Comparison of ENCODE assay signal across 16 cellular contexts in the genomic region with DNA sequence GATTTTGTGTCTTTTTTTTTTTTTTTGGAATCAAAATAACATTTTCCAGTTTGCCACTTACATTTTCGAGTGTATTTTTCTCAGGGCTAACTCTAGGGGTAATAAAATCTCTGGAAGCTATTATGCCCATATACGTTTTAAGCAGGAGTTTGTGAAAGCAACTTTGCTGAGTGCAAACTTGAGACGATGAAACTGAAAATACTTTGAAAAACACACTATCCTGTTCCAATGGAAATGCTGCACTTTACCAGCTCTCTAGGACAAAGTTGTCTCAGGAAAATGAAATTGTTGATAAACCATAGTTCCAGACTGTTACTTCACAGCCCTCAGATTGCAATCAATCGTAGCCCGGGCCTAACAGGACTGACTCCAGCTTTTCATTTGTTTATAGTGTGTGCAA.
DNase-seq lines count a peak whose midpoint lies in the region; ATAC-seq, FAIRE-seq and TF ChIP-seq lines count a peak whose summit lies in the region.
"Had no signal": no experiment of that assay in that cellular context is flagged by ENCODE, and none has a peak within 500 bp of the region (broad histone marks: within the 10 kb centered on the region; RNA-seq: fewer than 3 reads in every experiment).

No MANE protein-coding gene starts in this region.

- TF ChIP-seq EP300 in HepG2 (IDR thresholded peaks at IDR 0.05; ENCODE audit: low read depth in 2 of 2, low read length in 2 of 2) (no peak), HepG2 (CRISPR knock-in tag; IDR thresholded peaks at IDR 0.05; ENCODE audit: borderline replicate concordance) (no peak)

- in situ Hi-C loops in IMR-90 (cut with MboI; ENCODE audit: low sequenced_read_pairs): no loop called here
- in situ Hi-C loops in HepG2 (cut with HindIII; ENCODE audit: extremely low pct_ligation_motif_present, low pct_unique_long_range_greater_than_20kb): no loop called here

- peak overlapping the region; percentile 90 for H3K4me2 ChIP-seq in IMR-90 (ENCODE audit: low read depth, low read length)
- no peak overlapping the region for H3K4me2 ChIP-seq in HepG2 (ENCODE audit: low read depth, low read length)

- CTCF ChIA-PET in IMR-90 (lab: Yijun Ruan, JAX): interaction anchor here (1.3 kb wide), 1 partner anchor 10 kb away, joined by 5 read pairs; no protein-coding TSS in a partner anchor
- CTCF ChIA-PET in HepG2 (lab: Yijun Ruan, JAX; ENCODE audit: low intra/inter-chr PET ratio, low total read pairs): no interaction called here

- TF ChIP-seq CTCF in IMR-90 (conservative IDR thresholded peaks at IDR 0.05; ENCODE audit: low read depth, low read length) (no peak), dorsolateral prefrontal cortex (IDR thresholded peaks at IDR 0.05 in 54 of 56, conservative IDR thresholded peaks at IDR 0.05 in 2 of 56; ENCODE audit: low read depth in 1 of 56, partially characterized antibody in 56 of 56) (peak in 1 of 56 donors; percentile 4), HepG2 (CRISPR knock-in tag; IDR thresholded peaks at IDR 0.05) (no peak)

- no peaks in the 10 kb centered on the region for H3K79me1 ChIP-seq in IMR-90 (ENCODE audit: low read depth in 1 of 2, low read length in 2 of 2)

- H3K9me3 ChIP-seq in IMR-90 (ENCODE audit: control insufficient read depth, insufficient read depth, low read length) (no peaks in the 10 kb centered on the region), muscle layer of duodenum (ENCODE audit: control insufficient read depth in 1 of 2, low read length in 2 of 2) (no peaks in the 10 kb centered on the region), HepG2 (ENCODE audit: low read length) (no peaks in the 10 kb centered on the region)
- H3K9me3 ChIP-seq: right lobe of liver had no signal

- no peaks in the 10 kb centered on the region for H3K79me2 ChIP-seq in HepG2 (ENCODE audit: insufficient read depth, low read length)

- TF ChIP-seq POLR2A in IMR-90 (IDR thresholded peaks at IDR 0.05; ENCODE audit: low read depth, low read length) (no peak), HepG2 (IDR thresholded peaks at IDR 0.05; ENCODE audit: insufficient read depth in 1 of 2, low read depth in 2 of 2, low read length in 2 of 2) (no peak)

- H3K9ac ChIP-seq in IMR-90 (ENCODE audit: low read depth, low read length) (no peak overlapping the region), HepG2 (ENCODE audit: insufficient read depth, low read depth, low read length) (no peak overlapping the region)

- WGBS in IMR-90 (ENCODE audit: extremely low coverage in 2 of 2, insufficient read length in 1 of 2), 2 experiments: no CpG with 5 or more reads among the region's 5 CpGs
- 11% methylated on average over 5 of the region's 5 CpGs for WGBS in HepG2 (ENCODE audit: low lambda C conversion rate)

- intact Hi-C loops in IMR-90 (cut with micrococcal nuclease) (no loop called here), dorsolateral prefrontal cortex (cut with DNase I) (loop anchor here (5.0 to 10.0 kb wide), 3 partner anchors 84 to 1136 kb away; partner anchors contain the start of gene LMO4 (in 1 of the 2)), HepG2 (cut with micrococcal nuclease; ENCODE audit: unreplicated experiment) (no loop called here)

- no peaks in the 10 kb centered on the region for H3K36me3 ChIP-seq in IMR-90 (ENCODE audit: control insufficient read depth, insufficient read depth, low read length)
- H3K36me3 ChIP-seq in muscle layer of duodenum (ENCODE audit: control insufficient read depth in 1 of 2, insufficient read depth in 2 of 2, low read length in 2 of 2): no peaks in the 10 kb centered on the region
- no peaks in the 10 kb centered on the region for H3K36me3 ChIP-seq in HepG2 (replicated peaks in 1 of 2; ENCODE audit: control insufficient read depth in 1 of 2, insufficient read depth in 2 of 2, low read length in 2 of 2)
- H3K36me3 ChIP-seq: right lobe of liver had no signal

- ATAC-seq in IMR-90 (ENCODE audit: low read depth): peak; percentile 29; the same call in 1 of the 2 replicates
- ATAC-seq in HG03039 (IDR thresholded peaks at IDR 0.05; ENCODE audit: unreplicated experiment): no peak
- no peak for ATAC-seq in GM19035 (IDR thresholded peaks at IDR 0.05; ENCODE audit: unreplicated experiment)
- no peak for ATAC-seq in HepG2

- H2BK20ac ChIP-seq in IMR-90 (ENCODE audit: low read depth, low read length): no peak overlapping the region

- H2AK5ac ChIP-seq in IMR-90 (ENCODE audit: low read depth, low read length): no peak overlapping the region

- H2AK9ac ChIP-seq in IMR-90 (replicated peaks; ENCODE audit: low read depth, low read length, poor library complexity): no peak overlapping the region

- H4K20me1 ChIP-seq in IMR-90 (ENCODE audit: insufficient read depth, low read length) (no peaks in the 10 kb centered on the region), HepG2 (ENCODE audit: insufficient read depth, low read length) (no peaks in the 10 kb centered on the region)

- H3K27ac ChIP-seq in IMR-90 (ENCODE audit: insufficient read depth, low read length): no peak overlapping the region
- H3K27ac ChIP-seq in dorsolateral prefrontal cortex: peak overlapping the region in 58 of 59 donors; percentile 25 to 98 (median 95)
- peak overlapping the region; percentile 64 for H3K27ac ChIP-seq in muscle layer of duodenum (ENCODE audit: low read length)
- H3K27ac ChIP-seq in substantia nigra (ENCODE audit: low read depth, low read length, poor library complexity, severe bottlenecking): peak overlapping the region; percentile 88
- H3K27ac ChIP-seq in HepG2 (ENCODE audit: extremely low read length, insufficient read depth, low read length): no peak overlapping the region

- H3K9me1 ChIP-seq in IMR-90 (ENCODE audit: insufficient read depth, low read length): no peaks in the 10 kb centered on the region

- no peak overlapping the region for H3K14ac ChIP-seq in IMR-90 (replicated peaks; ENCODE audit: low read depth, low read length)

- no peak for FAIRE-seq in HepG2 (lab: Jason Lieb, UNC)
- FAIRE-seq: endometrium, kidney had no signal

- H3K23ac ChIP-seq in IMR-90 (ENCODE audit: low read depth, low read length): no peak overlapping the region

- no peak overlapping the region for H2BK5ac ChIP-seq in IMR-90 (ENCODE audit: low read depth, low read length, poor library complexity, severe bottlenecking)

- H4K91ac ChIP-seq in IMR-90 (ENCODE audit: insufficient read depth, low read depth, low read length): no peak overlapping the region

- POLR2A ChIA-PET in IMR-90 (lab: Charles Lee; ENCODE audit: unreplicated experiment): no interaction called here
- POLR2A ChIA-PET in HepG2 (lab: Yijun Ruan, JAX): no interaction called here

- H3K27me3 ChIP-seq in IMR-90 (ENCODE audit: control insufficient read depth, insufficient read depth, low read length): no peaks in the 10 kb centered on the region; the same call in 1 of the 2 replicates
- H3K27me3 ChIP-seq in dorsolateral prefrontal cortex: no peaks in the 10 kb centered on the region
- no peaks in the 10 kb centered on the region for H3K27me3 ChIP-seq in muscle layer of duodenum (ENCODE audit: low read depth, low read length)
- peaks cover 0 to 31% of the 10 kb centered on the region in 2 experiments; a peak in 2 of 5 replicates for H3K27me3 ChIP-seq in HepG2 (ENCODE audit: control insufficient read depth in 1 of 2, insufficient read depth in 2 of 2, low read length in 2 of 2)
- H3K27me3 ChIP-seq: right lobe of liver had no signal

- H3K4me1 ChIP-seq in IMR-90 (ENCODE audit: control insufficient read depth, insufficient read depth, low read length) (no peaks in the 10 kb centered on the region), muscle layer of duodenum (ENCODE audit: control insufficient read depth in 1 of 2, insufficient read depth in 2 of 2, low read length in 2 of 2) (peaks cover 0 to 12% of the 10 kb centered on the region in 2 donors), HepG2 (ENCODE audit: insufficient read depth, low read length) (no peaks in the 10 kb centered on the region)
- H3K4me1 ChIP-seq: right lobe of liver had no signal

- H3K4ac ChIP-seq in IMR-90 (ENCODE audit: low read depth, low read length): no peak overlapping the region

- H2BK15ac ChIP-seq in IMR-90 (ENCODE audit: low read depth, low read length): no peak overlapping the region

- no peak overlapping the region for H2BK120ac ChIP-seq in IMR-90 (ENCODE audit: low read depth, low read length)

- H4K8ac ChIP-seq in IMR-90 (ENCODE audit: low read depth in 2 of 2, low read length in 2 of 2): no peak overlapping the region

- BruUV-seq in IMR-90 (replicated peaks; lab: Mats Ljungman, UMichigan) (no TSS peak), HepG2 (replicated peaks; lab: Mats Ljungman, UMichigan) (no TSS peak)

- TF ChIP-seq RAD21 in IMR-90 (IDR thresholded peaks at IDR 0.05; ENCODE audit: low read length): no peak
- no peak for TF ChIP-seq RAD21 in HepG2 (CRISPR knock-in tag; IDR thresholded peaks at IDR 0.05)

- H2AFZ ChIP-seq in IMR-90 (replicated peaks; ENCODE audit: low read length, poor library complexity): no peak overlapping the region
- H2AFZ ChIP-seq in HepG2 (ENCODE audit: low read length): no peak overlapping the region

- no peak overlapping the region for H3K4me3 ChIP-seq in IMR-90 (ENCODE audit: insufficient read depth, low read depth, low read length)
- peak overlapping the region in 58 of 59 donors; percentile 35 to 74 (median 58) for H3K4me3 ChIP-seq in dorsolateral prefrontal cortex
- H3K4me3 ChIP-seq in muscle layer of duodenum (ENCODE audit: low read depth in 1 of 2, low read length in 2 of 2): peak overlapping the region; percentile 47 to 56
- H3K4me3 ChIP-seq in HepG2 (replicated peaks in 1 of 3; ENCODE audit: insufficient read depth in 1 of 3, low read depth in 2 of 3, low read length in 3 of 3): no peak overlapping the region

- DNase-seq in IMR-90: no peak
- no peak for DNase-seq in dorsolateral prefrontal cortex
- DNase-seq in substantia nigra (lab: John Stamatoyannopoulos, UW): no peak
- no peak for DNase-seq in HepG2 (ENCODE audit: low spot score)
- DNase-seq: activated CD4-positive, alpha-beta T cell treated with anti-CD3 and anti-CD28 coated beads, Interleukin-2, amount 10 ng/mL, durations not matched to agents 7 days and 5 days; CD4-positive, alpha-beta memory T cell; central memory CD4-positive, alpha-beta T cell; H7; NCI-H2171; right lobe of liver; stimulated activated CD4-positive, alpha-beta T cell treated with anti-CD3 and anti-CD28 coated beads, Interleukin-4, amount 100 ng/mL, for 24 hours had no signal

- no peak overlapping the region for H3K18ac ChIP-seq in IMR-90 (ENCODE audit: low read depth, low read length)

- dilution Hi-C loops in IMR-90 (cut with HindIII; ENCODE audit: low sequenced_read_pairs, unreplicated experiment): no loop called here

- no peak overlapping the region for H3K56ac ChIP-seq in IMR-90 (ENCODE audit: extremely low read depth, insufficient read depth, low read length)

- H4K5ac ChIP-seq in IMR-90 (ENCODE audit: low read depth, low read length): no peak overlapping the region

TF ChIP-seq in IMR-90, 13 proteins besides CTCF, POLR2A, EP300 and RAD21 (continues in another document):
- TF ChIP-seq BHLHE40 (IDR thresholded peaks at IDR 0.05; ENCODE audit: low read depth, low read length) (no peak), MAFK (IDR thresholded peaks at IDR 0.05; ENCODE audit: low read depth, low read length) (no peak), CEBPB (IDR thresholded peaks at IDR 0.05; ENCODE audit: low read depth, low read length) (no peak)

Comparison
In these comparisons a context has a peak if more than half of its experiments do, and no peak if none do; other contexts are left out.
1. H3K27ac ChIP-seq: peak in dorsolateral prefrontal cortex (58 of 59), muscle layer of duodenum (single experiment) and substantia nigra (single experiment); none in IMR-90 (single experiment) and HepG2 (single experiment).
2. H3K4me3 ChIP-seq: peak in dorsolateral prefrontal cortex (58 of 59) and muscle layer of duodenum (2 of 2); none in IMR-90 (single experiment) and HepG2 (0 of 3).
3. intact Hi-C loops: an anchor here in dorsolateral prefrontal cortex (5.0 to 10.0 kb wide); none called in IMR-90 and HepG2.